Comparison of ENCODE assay signal across 8 cellular contexts in the genomic region with DNA sequence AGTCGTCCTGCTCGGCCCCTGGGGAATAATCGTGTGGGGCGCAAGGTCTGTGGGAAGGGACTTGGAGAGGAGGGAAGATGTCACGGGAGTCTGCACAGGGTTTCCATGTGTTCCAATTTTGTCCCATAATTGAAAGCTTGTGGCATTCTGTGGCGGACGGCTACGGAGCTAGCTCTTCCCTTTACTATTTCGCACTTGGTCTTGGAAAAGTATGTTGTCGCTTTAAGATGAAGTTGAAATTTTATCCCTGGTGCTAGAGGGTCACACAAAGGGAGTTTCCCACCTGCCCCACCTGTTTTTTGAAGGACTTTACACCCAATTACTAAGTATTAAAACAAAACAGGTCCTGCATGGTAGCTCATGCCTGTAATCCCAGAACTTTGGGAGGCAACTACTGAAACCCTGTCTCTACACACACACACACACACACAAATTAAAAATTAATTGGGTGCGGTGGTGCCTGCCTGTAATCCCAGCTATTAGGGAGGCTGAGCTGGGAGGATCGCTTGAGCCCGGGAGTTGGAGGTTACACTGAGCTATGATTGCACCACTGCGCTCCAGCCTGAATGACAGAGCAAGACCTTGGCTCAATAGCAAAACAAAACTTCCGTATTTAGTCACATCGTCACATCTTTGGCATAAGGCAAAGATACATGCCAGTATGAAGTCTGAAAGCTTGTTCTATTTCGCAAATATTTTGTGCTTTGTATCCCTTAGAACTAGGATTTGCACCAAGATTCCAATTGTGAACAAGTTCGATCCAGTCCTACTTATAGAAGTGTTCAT. TPM values are rescaled to one million over a fixed set of nuclear protein-coding genes. Genes with fewer than 3 reads are reported as not detected.
DNase-seq lines count a peak whose midpoint lies in the region; ATAC-seq, FAIRE-seq and TF ChIP-seq lines count a peak whose summit lies in the region.

No MANE protein-coding gene starts in this region.

- peak overlapping the region; percentile 92 for H3K4me3 Mint-ChIP-seq in activated CD8-positive, alpha-beta memory T cell treated with anti-CD3 and anti-CD28 coated beads, Interleukin-2, amount 10 ng/mL, durations not matched to agents 7 days and 5 days

- peaks cover 31 to 38% of the 10 kb centered on the region in 2 donors for H3K36me3 ChIP-seq in muscle layer of duodenum (ENCODE audit: control insufficient read depth in 1 of 2, insufficient read depth in 2 of 2, low read length in 2 of 2)

- peaks cover 46% of the 10 kb centered on the region for H3K36me3 Mint-ChIP-seq in activated CD8-positive, alpha-beta memory T cell treated with anti-CD3 and anti-CD28 coated beads, Interleukin-2, amount 10 ng/mL, durations not matched to agents 7 days and 5 days

- H3K4me3 ChIP-seq in epithelial cell of esophagus (ENCODE audit: low read length) (peak overlapping the region; percentile 91), muscle layer of duodenum (ENCODE audit: low read depth in 1 of 2, low read length in 2 of 2) (peak overlapping the region; percentile 76 to 89)

- peaks cover 22 to 38% of the 10 kb centered on the region in 2 donors for H3K4me1 ChIP-seq in muscle layer of duodenum (ENCODE audit: control insufficient read depth in 1 of 2, insufficient read depth in 2 of 2, low read length in 2 of 2)

- ATAC-seq in activated CD8-positive, alpha-beta memory T cell treated with anti-CD3 and anti-CD28 coated beads, Interleukin-2, amount 10 ng/mL, durations not matched to agents 7 days and 5 days = no peak
- ATAC-seq in SK-N-SH treated with all-trans-retinoic acid at 6 μM for 48 hours = peak; percentile 54

- no peaks in the 10 kb centered on the region for H3K27me3 Mint-ChIP-seq in activated CD8-positive, alpha-beta memory T cell treated with anti-CD3 and anti-CD28 coated beads, Interleukin-2, amount 10 ng/mL, durations not matched to agents 7 days and 5 days

- TF ChIP-seq POLR2A in GM12891 (IDR thresholded peaks at IDR 0.05; ENCODE audit: low read depth, low read length) = no peak

- H3K4me1 Mint-ChIP-seq in activated CD8-positive, alpha-beta memory T cell treated with anti-CD3 and anti-CD28 coated beads, Interleukin-2, amount 10 ng/mL, durations not matched to agents 7 days and 5 days = peaks cover 41% of the 10 kb centered on the region

- peak overlapping the region; percentile 91 for H3K27ac ChIP-seq in muscle layer of duodenum (ENCODE audit: low read length)

- no peak for TF ChIP-seq CTCF in epithelial cell of esophagus (IDR thresholded peaks at IDR 0.05; ENCODE audit: insufficient read depth, low read depth, low read length, missing control alignments)

- peak overlapping the region; percentile 100 for H3K27ac Mint-ChIP-seq in activated CD8-positive, alpha-beta memory T cell treated with anti-CD3 and anti-CD28 coated beads, Interleukin-2, amount 10 ng/mL, durations not matched to agents 7 days and 5 days

- DNase-seq in activated CD8-positive, alpha-beta memory T cell treated with anti-CD3 and anti-CD28 coated beads, Interleukin-2, amount 10 ng/mL, durations not matched to agents 7 days and 5 days = no peak
- no peak for DNase-seq in activated CD8-positive, alpha-beta memory T cell treated with anti-CD3 and anti-CD28 coated beads for 24 hours
- DNase-seq in epithelial cell of esophagus (ENCODE audit: low read depth) = peak; percentile 82
- no peak for DNase-seq in GM19239 (ENCODE audit: insufficient read length, low spot score)
- no peak for DNase-seq in GM12891 (ENCODE audit: insufficient read length, low spot score)
- DNase-seq in activated CD4-positive, alpha-beta T cell treated with anti-CD3 and anti-CD28 coated beads, Interleukin-2, amount 50 U/mL, for 48 hours = no peak

- no peaks in the 10 kb centered on the region for H3K9me3 ChIP-seq in muscle layer of duodenum (ENCODE audit: control insufficient read depth in 1 of 2, low read length in 2 of 2)

- FAIRE-seq in GM19239 (lab: Jason Lieb, UNC) (no peak), GM12891 (lab: Jason Lieb, UNC) (no peak)

- H3K27me3 ChIP-seq in muscle layer of duodenum (ENCODE audit: low read depth, low read length) = no peaks in the 10 kb centered on the region

- no peaks in the 10 kb centered on the region for H3K9me3 Mint-ChIP-seq in activated CD8-positive, alpha-beta memory T cell treated with anti-CD3 and anti-CD28 coated beads, Interleukin-2, amount 10 ng/mL, durations not matched to agents 7 days and 5 days (ENCODE audit: low read depth)

- CTCF ChIA-PET in activated CD8-positive, alpha-beta memory T cell treated with anti-CD3 and anti-CD28 coated beads, Interleukin-2, amount 10 ng/mL, durations not matched to agents 7 days and 5 days (lab: Charles Lee) = interaction anchor here (0.7 to 8.1 kb wide), 9 partner anchors 11 to 831 kb away, joined by 3 to 52 read pairs (median 4); no protein-coding TSS in a partner anchor

TF ChIP-seq in SK-N-SH treated with all-trans-retinoic acid at 6 μM for 48 hours, 23 proteins besides CTCF, POLR2A, EP300 and RAD21 (continues in another document):
- TF ChIP-seq, protein P1, sequence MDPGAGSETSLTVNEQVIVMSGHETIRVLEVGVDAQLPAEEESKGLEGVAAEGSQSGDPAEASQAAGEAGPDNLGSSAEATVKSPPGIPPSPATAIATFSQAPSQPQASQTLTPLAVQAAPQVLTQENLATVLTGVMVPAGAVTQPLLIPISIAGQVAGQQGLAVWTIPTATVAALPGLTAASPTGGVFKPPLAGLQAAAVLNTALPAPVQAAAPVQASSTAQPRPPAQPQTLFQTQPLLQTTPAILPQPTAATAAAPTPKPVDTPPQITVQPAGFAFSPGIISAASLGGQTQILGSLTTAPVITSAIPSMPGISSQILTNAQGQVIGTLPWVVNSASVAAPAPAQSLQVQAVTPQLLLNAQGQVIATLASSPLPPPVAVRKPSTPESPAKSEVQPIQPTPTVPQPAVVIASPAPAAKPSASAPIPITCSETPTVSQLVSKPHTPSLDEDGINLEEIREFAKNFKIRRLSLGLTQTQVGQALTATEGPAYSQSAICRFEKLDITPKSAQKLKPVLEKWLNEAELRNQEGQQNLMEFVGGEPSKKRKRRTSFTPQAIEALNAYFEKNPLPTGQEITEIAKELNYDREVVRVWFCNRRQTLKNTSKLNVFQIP (CRISPR knock-in tag; IDR thresholded peaks at IDR 0.05; ENCODE audit: borderline replicate concordance, low read depth) = no peak
- TF ChIP-seq ISL1 (CRISPR knock-in tag; IDR thresholded peaks at IDR 0.05) = no peak
- no peak for TF ChIP-seq GLIS3 (CRISPR knock-in tag; IDR thresholded peaks at IDR 0.05)

TF ChIP-seq in GM12891, 5 proteins besides CTCF, POLR2A, EP300 and RAD21:
- no peak for TF ChIP-seq POU2F2 (IDR thresholded peaks at IDR 0.05; ENCODE audit: low read depth, low read length)
- TF ChIP-seq TAF1 (IDR thresholded peaks at IDR 0.05; ENCODE audit: low read depth, low read length) = no peak
- TF ChIP-seq SPI1 (IDR thresholded peaks at IDR 0.05; ENCODE audit: low read depth, low read length) = no peak
- TF ChIP-seq POLR2AphosphoS5 (IDR thresholded peaks at IDR 0.05; ENCODE audit: low read depth, low read length) = no peak
- no peak for TF ChIP-seq PAX5 (IDR thresholded peaks at IDR 0.05; ENCODE audit: insufficient read depth, low read length, severe bottlenecking)

RNA-seq across cellular contexts. Expression of gene TPT1, which starts 1.0 kb away (rescaled TPM):
- total RNA-seq in activated CD8-positive, alpha-beta memory T cell treated with anti-CD3 and anti-CD28 coated beads, Interleukin-2, amount 10 ng/mL, durations not matched to agents 7 days and 5 days = 1,000 to 10,000 TPM; 3,114 to 3,198 TPM
- polyA plus RNA-seq in GM12891 (2012; ENCODE audit: low read depth, missing spikeins) = 5,358 TPM
